Comparison of ENCODE assay signal across 20 cellular contexts in genomic region chr11:33448461-33449130, GRCh38.
"Had no signal": no experiment of that assay in that cellular context is flagged by ENCODE, and none has a peak within 500 bp of the region (broad histone marks: within the 10 kb centered on the region; RNA-seq: fewer than 3 reads in every experiment).

No MANE protein-coding gene starts in this region.

- H3K4me3 Mint-ChIP-seq: activated CD4-positive, alpha-beta memory T cell treated with anti-CD3 and anti-CD28 coated beads for 36 hours; activated T-cell treated with anti-CD3 and anti-CD28 coated beads, Interleukin-2, amount 50 U/mL, for 24 hours; dendritic cell treated with granulocyte-macrophage colony-stimulating factor and Interleukin-4, amounts not matched to agents 40 ng/mL and 50 ng/mL, for 4 days; effector memory CD8-positive, alpha-beta T cell; memory B cell; natural killer cell; stimulated activated memory B cell treated with anti-CD40 and anti-IgM and Interleukin-4, amounts not matched to agents 10 μg/mL and 1 μg/mL and 100 μg/mL, for 72 hours had no signal

- H3K4me1 Mint-ChIP-seq: memory B cell; natural killer cell; stimulated activated memory B cell treated with anti-CD40 and anti-IgM and Interleukin-4, amounts not matched to agents 10 μg/mL and 1 μg/mL and 100 μg/mL, for 72 hours had no signal

- H3K9me3 Mint-ChIP-seq: activated CD4-positive, alpha-beta memory T cell treated with anti-CD3 and anti-CD28 coated beads for 36 hours; activated T-cell treated with anti-CD3 and anti-CD28 coated beads, Interleukin-2, amount 50 U/mL, for 24 hours; dendritic cell treated with granulocyte-macrophage colony-stimulating factor and Interleukin-4, amounts not matched to agents 40 ng/mL and 50 ng/mL, for 4 days; effector memory CD8-positive, alpha-beta T cell; memory B cell; stimulated activated memory B cell treated with anti-CD40 and anti-IgM and Interleukin-4, amounts not matched to agents 10 μg/mL and 1 μg/mL and 100 μg/mL, for 72 hours had no signal

- H3K27ac Mint-ChIP-seq: activated CD4-positive, alpha-beta memory T cell treated with anti-CD3 and anti-CD28 coated beads for 36 hours; activated naive CD4-positive, alpha-beta T cell treated with anti-CD3 and anti-CD28 coated beads, Interleukin-2, amount 50 U/mL, for 72 hours; activated T-cell treated with anti-CD3 and anti-CD28 coated beads, Interleukin-2, amount 50 U/mL, for 24 hours; dendritic cell treated with granulocyte-macrophage colony-stimulating factor and Interleukin-4, amounts not matched to agents 40 ng/mL and 50 ng/mL, for 4 days; effector memory CD8-positive, alpha-beta T cell; memory B cell; natural killer cell; stimulated activated memory B cell treated with anti-CD40 and anti-IgM and Interleukin-4, amounts not matched to agents 10 μg/mL and 1 μg/mL and 100 μg/mL, for 72 hours had no signal

- H3K27me3 ChIP-seq: body of pancreas, right atrium auricular region had no signal

- H3K36me3 Mint-ChIP-seq: activated CD4-positive, alpha-beta memory T cell treated with anti-CD3 and anti-CD28 coated beads for 36 hours; activated naive CD4-positive, alpha-beta T cell treated with anti-CD3 and anti-CD28 coated beads, Interleukin-2, amount 50 U/mL, for 72 hours; memory B cell; natural killer cell; stimulated activated memory B cell treated with anti-CD40 and anti-IgM and Interleukin-4, amounts not matched to agents 10 μg/mL and 1 μg/mL and 100 μg/mL, for 72 hours had no signal

- H3K9me3 ChIP-seq: body of pancreas, neutrophil, right atrium auricular region had no signal

- H3K27ac ChIP-seq: body of pancreas, epithelial cell of prostate, neutrophil, right atrium auricular region, VCaP had no signal

- H3K4me1 ChIP-seq: body of pancreas, right atrium auricular region had no signal

- ATAC-seq: activated naive CD4-positive, alpha-beta T cell treated with anti-CD3 and anti-CD28 coated beads, Interleukin-2, amount 50 U/mL, for 72 hours; body of pancreas; effector memory CD8-positive, alpha-beta T cell; left lobe of liver; natural killer cell; stimulated activated memory B cell treated with anti-CD40 and anti-IgM and Interleukin-4, amounts not matched to agents 10 μg/mL and 1 μg/mL and 100 μg/mL, for 72 hours had no signal

- DNase-seq: activated CD4-positive, alpha-beta memory T cell treated with anti-CD3 and anti-CD28 coated beads for 36 hours; activated effector memory CD4-positive, alpha-beta T cell treated with Interleukin-2 at 50 U/mL for 16 hours; activated T-cell treated with anti-CD3 and anti-CD28 coated beads, Interleukin-2, amount 50 U/mL, for 24 hours; body of pancreas; cerebellar nuclear complex; effector memory CD8-positive, alpha-beta T cell; hippocampal formation; natural killer cell; posterior cingulate gyrus; stimulated activated CD4-positive, alpha-beta T cell treated with anti-CD3 and anti-CD28 coated beads, Interleukin-2, amount 100 ng/mL, for 48 hours; T-helper 1 cell had no signal

- H3K36me3 ChIP-seq: neutrophil, right atrium auricular region had no signal

- H3K4me3 ChIP-seq: body of pancreas, right atrium auricular region had no signal
